In genomic region chr9:113522419-113522818, GRCh38 we compare ENCODE assay signal across 13 cellular contexts. TPM values are rescaled to one million over a fixed set of nuclear protein-coding genes. Genes with fewer than 3 reads are reported as not detected.
DNase-seq lines count a peak whose midpoint lies in the region; ATAC-seq and TF ChIP-seq lines count a peak whose summit lies in the region.
"Had no signal": no experiment of that assay in that cellular context is flagged by ENCODE, and none has a peak within 500 bp of the region (broad histone marks: within the 10 kb centered on the region; RNA-seq: fewer than 3 reads in every experiment).

No MANE protein-coding gene starts in this region.

- H3K36me3 Mint-ChIP-seq in activated T-cell treated with anti-CD3 and anti-CD28 coated beads, Interleukin-2, amount 50 U/mL, for 72 hours (ENCODE audit: insufficient read depth in 2 of 2) = peaks cover 0 to 4% of the 10 kb centered on the region in 2 donors
- peaks cover 6% of the 10 kb centered on the region for H3K36me3 Mint-ChIP-seq in activated naive CD8-positive, alpha-beta T cell
- no peaks in the 10 kb centered on the region for H3K36me3 Mint-ChIP-seq in nephron progenitor cell (ENCODE audit: low read depth)

- TF ChIP-seq CTCF in transverse colon (IDR thresholded peaks at IDR 0.05) = no peak
- TF ChIP-seq CTCF in nephron progenitor cell (IDR thresholded peaks at IDR 0.05) = no peak

- peak overlapping the region; percentile 67 to 76 for H3K4me3 Mint-ChIP-seq in activated T-cell treated with anti-CD3 and anti-CD28 coated beads, Interleukin-2, amount 50 U/mL, for 72 hours
- H3K4me3 Mint-ChIP-seq in activated naive CD8-positive, alpha-beta T cell = peak overlapping the region; percentile 77
- no peak overlapping the region for H3K4me3 Mint-ChIP-seq in nephron progenitor cell

- H3K27ac ChIP-seq in mucosa of rectum (ENCODE audit: low read depth in 2 of 2, low read length in 2 of 2) = peak overlapping the region; percentile 83 to 92
- H3K27ac ChIP-seq in transverse colon = peak overlapping the region; percentile 85 to 92 (median 86)
- H3K27ac ChIP-seq: HL-60, parathyroid adenoma had no signal

- in situ Hi-C loops in transverse colon (cut with MboI; ENCODE audit: low pct_ligation_motif_present in 1 of 4, low pct_unique_long_range_greater_than_20kb in 1 of 4, low sequenced_read_pairs in 3 of 4) (no loop called here), KBM-7 (cut with MboI; ENCODE audit: low pct_unique_long_range_greater_than_20kb, low sequenced_read_pairs) (no loop called here)

- TF ChIP-seq EP300 in transverse colon (IDR thresholded peaks at IDR 0.05; ENCODE audit: low read depth) = no peak

- H3K27ac Mint-ChIP-seq in activated T-cell treated with anti-CD3 and anti-CD28 coated beads, Interleukin-2, amount 50 U/mL, for 72 hours = no peak overlapping the region
- H3K27ac Mint-ChIP-seq in activated naive CD8-positive, alpha-beta T cell = peak overlapping the region; percentile 88
- no peak overlapping the region for H3K27ac Mint-ChIP-seq in nephron progenitor cell

- H3K4me3 ChIP-seq in mucosa of rectum (ENCODE audit: low read length in 2 of 2) (peak overlapping the region in 1 of 2 donors; percentile 59), transverse colon (peak overlapping the region in 1 of 4 donors; percentile 23)

- H3K9me3 ChIP-seq in mucosa of rectum (ENCODE audit: control insufficient read depth in 2 of 2, low read length in 2 of 2) (no peaks in the 10 kb centered on the region), transverse colon (no peaks in the 10 kb centered on the region)

- H3K9ac ChIP-seq in mucosa of rectum (ENCODE audit: low read depth in 1 of 2, low read length in 2 of 2) = peak overlapping the region in 1 of 2 donors; percentile 15
- H3K9ac ChIP-seq: parathyroid adenoma had no signal

- H3K27me3 ChIP-seq in mucosa of rectum (ENCODE audit: control insufficient read depth in 2 of 2, insufficient read depth in 2 of 2, low read length in 2 of 2) (no peaks in the 10 kb centered on the region), transverse colon (no peaks in the 10 kb centered on the region)

- intact Hi-C loops in transverse colon (cut with DNase I; ENCODE audit: low total_unique reads) = no loop called here

- H3K4me1 ChIP-seq in mucosa of rectum (ENCODE audit: control insufficient read depth in 2 of 2, insufficient read depth in 2 of 2, low read length in 2 of 2) (peaks cover 88% of the 10 kb centered on the region in 2 donors), transverse colon (peaks cover 59 to 100% (median 81%) of the 10 kb centered on the region in 4 donors)
- H3K4me1 ChIP-seq: parathyroid adenoma had no signal

- H3K27me3 Mint-ChIP-seq in activated T-cell treated with anti-CD3 and anti-CD28 coated beads, Interleukin-2, amount 50 U/mL, for 72 hours (ENCODE audit: low read depth) = no peaks in the 10 kb centered on the region
- no peaks in the 10 kb centered on the region for H3K27me3 Mint-ChIP-seq in activated naive CD8-positive, alpha-beta T cell
- H3K27me3 Mint-ChIP-seq in nephron progenitor cell (ENCODE audit: low read depth, poor library complexity) = peaks cover 4% of the 10 kb centered on the region

- peaks cover 89% of the 10 kb centered on the region for H3K4me1 Mint-ChIP-seq in activated T-cell treated with anti-CD3 and anti-CD28 coated beads, Interleukin-2, amount 50 U/mL, for 72 hours (ENCODE audit: low read depth)
- H3K4me1 Mint-ChIP-seq in activated naive CD8-positive, alpha-beta T cell (ENCODE audit: low read depth) = peaks cover 94% of the 10 kb centered on the region
- peaks cover 71% of the 10 kb centered on the region for H3K4me1 Mint-ChIP-seq in nephron progenitor cell

- peaks cover 7% of the 10 kb centered on the region in 2 donors for H3K36me3 ChIP-seq in mucosa of rectum (ENCODE audit: control insufficient read depth in 2 of 2, insufficient read depth in 2 of 2, low read length in 2 of 2)
- H3K36me3 ChIP-seq in transverse colon = no peaks in the 10 kb centered on the region

- no peaks in the 10 kb centered on the region for H3K9me3 Mint-ChIP-seq in activated T-cell treated with anti-CD3 and anti-CD28 coated beads, Interleukin-2, amount 50 U/mL, for 72 hours
- H3K9me3 Mint-ChIP-seq in activated naive CD8-positive, alpha-beta T cell (ENCODE audit: low read depth) = no peaks in the 10 kb centered on the region
- H3K9me3 Mint-ChIP-seq in nephron progenitor cell = no peaks in the 10 kb centered on the region

- WGBS in transverse colon (ENCODE audit: low coverage in 1 of 2), 2 donors = 71% methylated on average over 1 of the region's 1 CpG; no CpG with 5 or more reads in 1 of the 2 donors

- no peak for TF ChIP-seq POLR2A in transverse colon (IDR thresholded peaks at IDR 0.05)

- DNase-seq in activated T-cell treated with anti-CD3 and anti-CD28 coated beads, Interleukin-2, amount 50 U/mL, for 72 hours = no peak
- DNase-seq in activated T-cell treated with anti-CD3 and anti-CD28 coated beads, Interleukin-2, amount 50 U/mL, for 1 hour = no peak
- no peak for DNase-seq in transverse colon
- DNase-seq in KBM-7 = no peak
- DNase-seq in Kasumi-1 (lab: John Stamatoyannopoulos, UW) = no peak
- no peak for DNase-seq in nephron progenitor cell
- DNase-seq: MV-4-11; NCI-H446 treated with DMSO at 0.1 percent for 48 hours; stimulated activated CD4-positive, alpha-beta T cell treated with anti-CD3 and anti-CD28 coated beads, Interleukin-4, amount 100 ng/mL, for 24 hours had no signal

- ATAC-seq in activated T-cell treated with anti-CD3 and anti-CD28 coated beads, Interleukin-2, amount 50 U/mL, for 72 hours (replicated peaks in 1 of 2) = no peak

RNA-seq across cellular contexts. Expression of gene RGS3, which starts 58.9 kb away (rescaled TPM):
- total RNA-seq in activated T-cell treated with anti-CD3 and anti-CD28 coated beads, Interleukin-2, amount 50 U/mL, for 72 hours = 10 to 100 TPM; 36.5 to 48.2 TPM
- total RNA-seq in transverse colon = 100 to 1,000 TPM in 1 of 4 donors, 10 to 100 TPM in 3; 62.7 to 150 (median 80.9) TPM
